In the genomic region with DNA sequence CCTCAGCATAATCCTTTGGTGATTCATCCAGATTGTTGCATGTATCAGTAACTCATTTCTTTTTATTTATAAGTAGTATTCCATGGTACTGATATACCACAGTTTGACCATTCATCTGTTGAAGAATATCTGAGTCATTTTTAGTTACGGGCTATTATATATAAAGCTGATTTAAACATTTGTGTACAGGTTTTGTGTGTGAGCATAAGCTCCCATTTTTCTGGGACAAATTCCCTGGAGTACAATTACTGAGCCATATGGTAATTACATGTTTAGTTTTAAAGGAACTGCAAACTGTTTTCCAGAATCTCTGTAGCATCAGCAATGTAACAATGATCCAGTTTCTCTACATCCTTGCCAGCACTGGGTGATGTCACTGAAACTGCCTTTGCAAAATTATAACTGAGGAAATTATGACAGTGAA, we compare ENCODE assay signal across 16 cellular contexts.
DNase-seq lines count a peak whose midpoint lies in the region; ATAC-seq and TF ChIP-seq lines count a peak whose summit lies in the region.
"Had no signal": no experiment of that assay in that cellular context is flagged by ENCODE, and none has a peak within 500 bp of the region (broad histone marks: within the 10 kb centered on the region; RNA-seq: fewer than 3 reads in every experiment).

No MANE protein-coding gene starts in this region.

- ATAC-seq in HG03457 (IDR thresholded peaks at IDR 0.05; ENCODE audit: unreplicated experiment) (no peak), HG02610 (IDR thresholded peaks at IDR 0.05; ENCODE audit: unreplicated experiment) (no peak), GM18861 (IDR thresholded peaks at IDR 0.05; ENCODE audit: unreplicated experiment) (no peak), HG03097 (IDR thresholded peaks at IDR 0.05; ENCODE audit: low FRiP score, unreplicated experiment) (no peak)
- ATAC-seq: activated T-helper 17 cell treated with anti-CD3 and anti-CD28 coated beads, Interleukin-2, amount 50 U/mL, for 72 hours; stimulated activated naive B cell treated with anti-CD40 and anti-IgM and Interleukin-4, amounts not matched to agents 10 μg/mL and 1 μg/mL and 100 μg/mL, for 72 hours had no signal

- no peak overlapping the region for H2AFZ ChIP-seq in hepatocyte

- peak overlapping the region; percentile 33 for H3K27ac ChIP-seq in hepatocyte

- no peak overlapping the region for H3K4me3 ChIP-seq in AG09309 (ENCODE audit: control insufficient read depth, low read depth, low read length)
- H3K4me3 ChIP-seq in hepatocyte = no peak overlapping the region
- H3K4me3 ChIP-seq: esophagus squamous epithelium had no signal

- no peaks in the 10 kb centered on the region for H4K20me1 ChIP-seq in hepatocyte (ENCODE audit: insufficient read depth, poor library complexity, severe bottlenecking)

- peak; percentile 38 for DNase-seq in AG09309 (ENCODE audit: low read depth)
- DNase-seq in HT1080 (ENCODE audit: low read depth) = peak; percentile 88
- peak; percentile 82 for DNase-seq in amniotic epithelial cell (ENCODE audit: low read depth)
- no peak for DNase-seq in hepatocyte (ENCODE audit: low spot score)
- DNase-seq: central memory CD4-positive, alpha-beta T cell; esophagus squamous epithelium; GF-D8; naive B cell; NCI-H2029; stimulated activated CD4-positive, alpha-beta T cell treated with anti-CD3 and anti-CD28 coated beads, Interleukin-4, amount 100 ng/mL, for 1 hour; stimulated activated naive B cell treated with anti-CD40 and anti-IgM and Interleukin-4, amounts not matched to agents 10 μg/mL and 1 μg/mL and 100 μg/mL, for 72 hours had no signal

- no peak overlapping the region for H3K4me2 ChIP-seq in hepatocyte

- no peaks in the 10 kb centered on the region for H3K9me2 ChIP-seq in hepatocyte (replicated peaks; ENCODE audit: insufficient read depth)

- no peaks in the 10 kb centered on the region for H3K36me3 ChIP-seq in hepatocyte (replicated peaks; ENCODE audit: insufficient read depth, low read depth)
- H3K36me3 ChIP-seq: esophagus squamous epithelium had no signal

- no peaks in the 10 kb centered on the region for H3K27me3 ChIP-seq in hepatocyte
- H3K27me3 ChIP-seq: esophagus squamous epithelium had no signal

- 75% methylated on average over 1 of the region's 1 CpG for WGBS in hepatocyte (ENCODE audit: low lambda C conversion rate, missing lambda C conversion rate)

- H3K79me2 ChIP-seq in hepatocyte = no peaks in the 10 kb centered on the region

- no peaks in the 10 kb centered on the region for H3K9me3 ChIP-seq in hepatocyte (ENCODE audit: low read depth)
- H3K9me3 ChIP-seq: esophagus squamous epithelium had no signal

- no peak for TF ChIP-seq CTCF in AG09309 (IDR thresholded peaks at IDR 0.05; ENCODE audit: control insufficient read depth, insufficient read depth, low read depth, low read length, missing control alignments)
- no peak for TF ChIP-seq CTCF in hepatocyte (IDR thresholded peaks at IDR 0.05; ENCODE audit: poor library complexity)

- peaks cover 4% of the 10 kb centered on the region for H3K4me1 ChIP-seq in hepatocyte (ENCODE audit: insufficient read depth)
